8 cellular contexts compared by ENCODE assay signal in the genomic region with DNA sequence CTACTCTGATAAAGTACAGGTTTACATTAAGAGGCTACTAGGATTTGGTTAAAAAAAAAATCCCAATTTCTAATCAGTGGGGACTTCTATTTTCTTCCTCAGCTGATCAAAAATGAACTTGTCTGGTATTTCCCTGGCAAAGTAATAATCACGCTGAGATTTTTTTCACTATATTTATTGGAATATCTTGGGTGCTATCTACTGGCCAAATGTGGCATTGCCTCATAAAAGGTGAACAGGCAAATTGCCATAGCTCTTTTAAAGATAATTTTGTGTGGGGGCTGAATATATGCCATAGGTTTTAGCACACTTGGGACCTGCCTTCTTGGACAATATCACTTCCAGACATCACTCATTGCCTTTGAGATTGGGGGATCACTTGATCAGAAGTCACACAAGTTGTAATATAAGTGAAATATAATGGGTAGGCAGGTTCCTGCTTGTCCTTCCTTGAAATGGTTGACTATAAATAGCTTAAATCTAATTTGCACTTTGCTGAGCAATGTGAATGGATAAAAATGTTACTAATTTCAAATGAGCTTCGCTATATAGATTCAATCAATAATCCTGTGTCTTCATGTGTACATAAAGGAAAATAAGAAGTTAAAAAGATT. TPM values are rescaled to one million over a fixed set of nuclear protein-coding genes. Genes with fewer than 3 reads are reported as not detected.
DNase-seq lines count a peak whose midpoint lies in the region; ATAC-seq and TF ChIP-seq lines count a peak whose summit lies in the region.

No MANE protein-coding gene starts in this region.

- peaks cover 0 to 8% (median 2%) of the 10 kb centered on the region in 7 donors for H3K27me3 ChIP-seq in heart right ventricle
- peaks cover 2% of the 10 kb centered on the region; the same call in 1 of the 2 replicates for H3K27me3 ChIP-seq in IMR-90 (ENCODE audit: control insufficient read depth, insufficient read depth, low read length)
- no peaks in the 10 kb centered on the region for H3K27me3 ChIP-seq in SU-DHL-6 (ENCODE audit: low read length)

- no peak overlapping the region for H3K23ac ChIP-seq in IMR-90 (ENCODE audit: low read depth, low read length)

- H4K8ac ChIP-seq in IMR-90 (ENCODE audit: low read depth in 2 of 2, low read length in 2 of 2) = no peak overlapping the region

- no peaks in the 10 kb centered on the region for H3K9me2 ChIP-seq in SU-DHL-6 (replicated peaks; ENCODE audit: insufficient read depth, low read length)

- H3K27ac ChIP-seq in heart right ventricle (no peak overlapping the region), IMR-90 (ENCODE audit: insufficient read depth, low read length) (no peak overlapping the region), SU-DHL-6 (ENCODE audit: low read depth, low read length) (no peak overlapping the region)

- no peaks in the 10 kb centered on the region for H3K9me1 ChIP-seq in IMR-90 (ENCODE audit: insufficient read depth, low read length)

- H3K4me3 ChIP-seq in heart right ventricle = no peak overlapping the region
- H3K4me3 ChIP-seq in IMR-90 (ENCODE audit: insufficient read depth, low read depth, low read length) = no peak overlapping the region
- H3K4me3 ChIP-seq in SU-DHL-6 (ENCODE audit: insufficient read depth, low read length, poor library complexity, severe bottlenecking) = no peak overlapping the region

- no peak overlapping the region for H3K9ac ChIP-seq in IMR-90 (ENCODE audit: low read depth, low read length)
- H3K9ac ChIP-seq in SU-DHL-6 (ENCODE audit: low read length) = no peak overlapping the region

- H3K79me1 ChIP-seq in IMR-90 (ENCODE audit: low read depth in 1 of 2, low read length in 2 of 2) = no peaks in the 10 kb centered on the region

- H2BK5ac ChIP-seq in IMR-90 (ENCODE audit: low read depth, low read length, poor library complexity, severe bottlenecking) = no peak overlapping the region

- H4K20me1 ChIP-seq in IMR-90 (ENCODE audit: insufficient read depth, low read length) = no peaks in the 10 kb centered on the region
- no peaks in the 10 kb centered on the region for H4K20me1 ChIP-seq in SU-DHL-6 (ENCODE audit: low read depth, low read length)

- CTCF ChIA-PET in IMR-90 (lab: Yijun Ruan, JAX) = interaction anchor here (0.6 to 1.7 kb wide), 8 partner anchors 11 to 898 kb away, joined by 3 to 6 read pairs (median 3); no protein-coding TSS in a partner anchor

- peak; percentile 64 for TF ChIP-seq RAD21 in IMR-90 (IDR thresholded peaks at IDR 0.05; ENCODE audit: low read length)

- intact Hi-C loops in heart right ventricle (cut with DNase I) = loop anchor here in 8 of 10 donors (1.0 to 10.0 kb wide), 10 partner anchors 292 to 880 kb away; no protein-coding TSS in a partner anchor
- intact Hi-C loops in left cardiac atrium (cut with DNase I) = loop anchor here in 1 of 2 donors (5.0 kb wide), 2 partner anchors 840 to 875 kb away; no protein-coding TSS in a partner anchor
- intact Hi-C loops in IMR-90 (cut with micrococcal nuclease) = loop anchor here (1.0 to 5.0 kb wide), 4 partner anchors 285 to 877 kb away; a partner anchor contains a TSS

- H3K4ac ChIP-seq in IMR-90 (ENCODE audit: low read depth, low read length) = no peak overlapping the region

- no peak overlapping the region for H2AFZ ChIP-seq in IMR-90 (replicated peaks; ENCODE audit: low read length, poor library complexity)
- no peak overlapping the region for H2AFZ ChIP-seq in SU-DHL-6 (ENCODE audit: low read depth, low read length, severe bottlenecking)

- dilution Hi-C loops in IMR-90 (cut with HindIII; ENCODE audit: low sequenced_read_pairs, unreplicated experiment) = no loop called here

- no peak for TF ChIP-seq POLR2A in IMR-90 (IDR thresholded peaks at IDR 0.05; ENCODE audit: low read depth, low read length)

- H4K5ac ChIP-seq in IMR-90 (ENCODE audit: low read depth, low read length) = no peak overlapping the region

- no peak overlapping the region for H3K14ac ChIP-seq in IMR-90 (replicated peaks; ENCODE audit: low read depth, low read length)

- H2AK9ac ChIP-seq in IMR-90 (replicated peaks; ENCODE audit: low read depth, low read length, poor library complexity) = no peak overlapping the region

- no peak overlapping the region for H2BK15ac ChIP-seq in IMR-90 (ENCODE audit: low read depth, low read length)

- H3K79me2 ChIP-seq in SU-DHL-6 (ENCODE audit: insufficient read depth, low read length) = no peaks in the 10 kb centered on the region

- in situ Hi-C loops in IMR-90 (cut with MboI; ENCODE audit: low sequenced_read_pairs) = loop anchor here (25.0 kb wide), 1 partner anchor 875 kb away; no protein-coding TSS in a partner anchor

- DNase-seq in heart right ventricle (no peak), left cardiac atrium (no peak), IMR-90 (peak; percentile 37), globus pallidus (ENCODE audit: low spot score) (peak; percentile 10), stromal cell of bone marrow (ENCODE audit: low read depth) (peak; percentile 17)

- no peak overlapping the region for H4K91ac ChIP-seq in IMR-90 (ENCODE audit: insufficient read depth, low read depth, low read length)

- no peak overlapping the region for H3K18ac ChIP-seq in IMR-90 (ENCODE audit: low read depth, low read length)

- no peaks in the 10 kb centered on the region for H3F3A ChIP-seq in SU-DHL-6 (ENCODE audit: insufficient read depth)

- BruUV-seq in IMR-90 (replicated peaks; lab: Mats Ljungman, UMichigan) = no TSS peak

- H3K56ac ChIP-seq in IMR-90 (ENCODE audit: extremely low read depth, insufficient read depth, low read length) = no peak overlapping the region

- H2BK20ac ChIP-seq in IMR-90 (ENCODE audit: low read depth, low read length) = no peak overlapping the region

- H2AK5ac ChIP-seq in IMR-90 (ENCODE audit: low read depth, low read length) = no peak overlapping the region

- POLR2A ChIA-PET in IMR-90 (lab: Charles Lee; ENCODE audit: unreplicated experiment) = interaction anchor here (0.5 kb wide), 1 partner anchor 876 kb away, joined by 4 read pairs; no protein-coding TSS in a partner anchor

- H3K36me3 ChIP-seq in heart right ventricle (no peaks in the 10 kb centered on the region), IMR-90 (ENCODE audit: control insufficient read depth, insufficient read depth, low read length) (no peaks in the 10 kb centered on the region), SU-DHL-6 (ENCODE audit: low read length) (no peaks in the 10 kb centered on the region)

- H3K4me2 ChIP-seq in IMR-90 (ENCODE audit: low read depth, low read length) (no peak overlapping the region), SU-DHL-6 (ENCODE audit: low read depth, low read length, poor library complexity, severe bottlenecking) (no peak overlapping the region)

- peak; percentile 47 to 81 (median 70) for TF ChIP-seq CTCF in heart right ventricle (IDR thresholded peaks at IDR 0.05)
- peak; percentile 68 for TF ChIP-seq CTCF in IMR-90 (conservative IDR thresholded peaks at IDR 0.05; ENCODE audit: low read depth, low read length)
- TF ChIP-seq CTCF in SU-DHL-6 (IDR thresholded peaks at IDR 0.05; ENCODE audit: insufficient read depth, low read length, poor library complexity, severe bottlenecking) = peak; percentile 59

- no peak overlapping the region for H2BK120ac ChIP-seq in IMR-90 (ENCODE audit: low read depth, low read length)

- H3K9me3 ChIP-seq in heart right ventricle (no peaks in the 10 kb centered on the region), IMR-90 (ENCODE audit: control insufficient read depth, insufficient read depth, low read length) (no peaks in the 10 kb centered on the region), SU-DHL-6 (ENCODE audit: insufficient read depth, low read length) (no peaks in the 10 kb centered on the region)

- WGBS in heart right ventricle, 2 donors = 17 to 22% methylated on average over 2 of the region's 2 CpGs
- WGBS in IMR-90 (ENCODE audit: extremely low coverage in 2 of 2, insufficient read length in 1 of 2), 2 experiments = no CpG with 5 or more reads among the region's 2 CpGs

- H3K4me1 ChIP-seq in heart right ventricle (peaks cover 0 to 6% (median 0%) of the 10 kb centered on the region in 9 donors), IMR-90 (ENCODE audit: control insufficient read depth, insufficient read depth, low read length) (no peaks in the 10 kb centered on the region)

- ATAC-seq in heart right ventricle = peak in 1 of 8 donors; percentile 44
- ATAC-seq in left cardiac atrium = no peak
- peak; percentile 44; the same call in 1 of the 2 replicates for ATAC-seq in IMR-90 (ENCODE audit: low read depth)
- ATAC-seq in GM21576 (IDR thresholded peaks at IDR 0.05; ENCODE audit: unreplicated experiment) = no peak
- ATAC-seq in HG03139 (IDR thresholded peaks at IDR 0.05; ENCODE audit: unreplicated experiment) = no peak

TF ChIP-seq in IMR-90, 13 proteins besides CTCF, POLR2A, EP300 and RAD21:
- TF ChIP-seq MAFK (IDR thresholded peaks at IDR 0.05; ENCODE audit: low read depth, low read length) (no peak), SMC3 (IDR thresholded peaks at IDR 0.05; ENCODE audit: low read depth, low read length) (peak; percentile 60; the same call in 1 of the 2 replicates), CEBPB (IDR thresholded peaks at IDR 0.05; ENCODE audit: low read depth, low read length) (0 out of 2 replicates have a peak, but pooled peaks have one; percentile 2), CHD1 (IDR thresholded peaks at IDR 0.05; ENCODE audit: low read depth, low read length) (no peak)
- TF ChIP-seq, protein P1, sequence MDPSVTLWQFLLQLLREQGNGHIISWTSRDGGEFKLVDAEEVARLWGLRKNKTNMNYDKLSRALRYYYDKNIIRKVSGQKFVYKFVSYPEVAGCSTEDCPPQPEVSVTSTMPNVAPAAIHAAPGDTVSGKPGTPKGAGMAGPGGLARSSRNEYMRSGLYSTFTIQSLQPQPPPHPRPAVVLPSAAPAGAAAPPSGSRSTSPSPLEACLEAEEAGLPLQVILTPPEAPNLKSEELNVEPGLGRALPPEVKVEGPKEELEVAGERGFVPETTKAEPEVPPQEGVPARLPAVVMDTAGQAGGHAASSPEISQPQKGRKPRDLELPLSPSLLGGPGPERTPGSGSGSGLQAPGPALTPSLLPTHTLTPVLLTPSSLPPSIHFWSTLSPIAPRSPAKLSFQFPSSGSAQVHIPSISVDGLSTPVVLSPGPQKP (IDR thresholded peaks at IDR 0.05; ENCODE audit: borderline replicate concordance, low read depth, low read length) = no peak

RNA-seq across cellular contexts. Expression of a gene that starts 7.0 kb away (rescaled TPM):
- not detected for total RNA-seq in heart right ventricle
- polyA plus RNA-seq in heart right ventricle = not detected
- total RNA-seq in left cardiac atrium = not detected
- total RNA-seq in IMR-90 (2012; rRNA removed) = not detected in 2 replicates
- polyA plus RNA-seq in IMR-90 (2012; rRNA removed) = not detected in 2 replicates
- polyA plus RNA-seq in IMR-90 (2012; cell fraction: cytosol; rRNA removed) = not detected in 2 replicates
- not detected in 2 replicates for polyA plus RNA-seq in IMR-90 (2012; cell fraction: nucleus; rRNA removed; ENCODE audit: low replicate concordance)

Comparison
In these comparisons a context has a peak if more than half of its experiments do, and no peak if none do; other contexts are left out.
1. DNase-seq: peak in IMR-90 (single experiment), globus pallidus (single experiment) and stromal cell of bone marrow (single experiment); none in heart right ventricle (0 of 2) and left cardiac atrium (single experiment).
2. Peak in every context shown above with its lines, with median percentiles within 50 percentile points of each other: CTCF ChIP-seq.